19 cellular contexts compared by ENCODE assay signal in the genomic region with DNA sequence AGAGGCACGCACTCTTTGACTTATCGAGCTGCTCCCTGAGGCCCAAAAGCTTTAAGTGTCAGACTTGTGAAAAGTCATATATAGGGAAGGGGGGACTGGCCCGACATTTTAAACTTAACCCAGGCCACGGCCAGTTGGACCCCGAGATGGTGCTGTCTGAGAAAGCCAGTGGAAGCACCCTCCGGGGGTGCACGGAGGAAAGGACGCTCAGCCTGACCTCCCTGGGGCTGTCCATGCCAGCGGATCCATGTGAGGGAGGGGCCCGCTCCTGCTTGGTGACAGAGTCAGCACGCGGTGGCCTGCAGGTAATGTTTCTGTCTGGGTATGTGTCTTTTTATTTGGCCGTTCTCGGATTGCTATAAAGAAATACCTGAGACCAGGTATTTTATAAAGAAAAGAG. TPM values are rescaled to one million over a fixed set of nuclear protein-coding genes. Genes with fewer than 3 reads are reported as not detected.
DNase-seq lines count a peak whose midpoint lies in the region; ATAC-seq and TF ChIP-seq lines count a peak whose summit lies in the region.
"Had no signal": no experiment of that assay in that cellular context is flagged by ENCODE, and none has a peak within 500 bp of the region (broad histone marks: within the 10 kb centered on the region; RNA-seq: fewer than 3 reads in every experiment).

No MANE protein-coding gene starts in this region.

- H3K4me3 ChIP-seq in spleen = no peak overlapping the region
- H3K4me3 ChIP-seq: BLaER1, GM23248 had no signal

- peaks cover 0 to 19% (median 0%) of the 10 kb centered on the region in 6 donors for H3K4me1 ChIP-seq in spleen

- intact Hi-C loops in spleen (cut with DNase I; ENCODE audit: low total_unique reads) = no loop called here
- intact Hi-C loops in activated CD4-positive, alpha-beta memory T cell treated with anti-CD3 and anti-CD28 coated beads for 36 hours (cut with micrococcal nuclease) = no loop called here

- DNase-seq in activated naive CD4-positive, alpha-beta T cell treated with anti-CD3 and anti-CD28 coated beads, Interleukin-2, amount 50 U/mL, for 72 hours (ENCODE audit: low spot score in 2 of 2) = no peak
- DNase-seq in activated naive CD4-positive, alpha-beta T cell treated with anti-CD3 and anti-CD28 coated beads, Interleukin-2, amount 50 U/mL, for 16 hours = no peak
- DNase-seq in WTC11 (ENCODE audit: low spot score) (no peak), neural crest cell (ENCODE audit: low read depth, low spot score) (no peak), spleen (peak; percentile 51), T-helper 2 cell (no peak)
- no peak for DNase-seq in activated CD4-positive, alpha-beta memory T cell treated with anti-CD3 and anti-CD28 coated beads for 36 hours
- DNase-seq: Caco-2; CD4-positive, CD25-positive, alpha-beta regulatory T cell; CD8-positive, alpha-beta T cell; DMS153; DND-41; GM23248; H7; HCEC 1CT had no signal

- TF ChIP-seq POLR2A in spleen (IDR thresholded peaks at IDR 0.05) = no peak

- POLR2A ChIA-PET in WTC11 (lab: Charles Lee) = no interaction called here
- POLR2A ChIA-PET in activated CD4-positive, alpha-beta memory T cell treated with anti-CD3 and anti-CD28 coated beads for 36 hours (lab: Charles Lee) = no interaction called here

- H3K27ac ChIP-seq in spleen = no peak overlapping the region
- H3K27ac ChIP-seq: 22Rv1, BLaER1, C4-2B, GM23248 had no signal

- no peak overlapping the region for H3K4me3 Mint-ChIP-seq in WTC11
- peak overlapping the region; percentile 34 for H3K4me3 Mint-ChIP-seq in neural crest cell
- no peak overlapping the region for H3K4me3 Mint-ChIP-seq in activated CD4-positive, alpha-beta memory T cell treated with anti-CD3 and anti-CD28 coated beads for 36 hours
- H3K4me3 Mint-ChIP-seq: B cell; CD8-positive, alpha-beta T cell had no signal

- H3K36me3 ChIP-seq in spleen = peaks cover 0 to 31% (median 13%) of the 10 kb centered on the region in 6 donors

- TF ChIP-seq CTCF in WTC11 (IDR thresholded peaks at IDR 0.05) (no peak), neural crest cell (conservative IDR thresholded peaks at IDR 0.05) (no peak), spleen (IDR thresholded peaks at IDR 0.05 in 8 of 11, conservative IDR thresholded peaks at IDR 0.05 in 3 of 11) (no peak)

- CTCF ChIA-PET in WTC11 (lab: Charles Lee) = no interaction called here
- CTCF ChIA-PET in activated CD4-positive, alpha-beta memory T cell treated with anti-CD3 and anti-CD28 coated beads for 36 hours (lab: Charles Lee) = no interaction called here

- 91 to 97% (median 94%) methylated on average over 14 of the region's 14 CpGs for WGBS in spleen, 5 donors

- no peak for ATAC-seq in activated naive CD4-positive, alpha-beta T cell treated with anti-CD3 and anti-CD28 coated beads, Interleukin-2, amount 50 U/mL, for 72 hours
- ATAC-seq in WTC11 = no peak
- ATAC-seq: CD8-positive, alpha-beta T cell had no signal

- peaks cover 0 to 4% of the 10 kb centered on the region in 2 donors for H3K36me3 Mint-ChIP-seq in activated naive CD4-positive, alpha-beta T cell treated with anti-CD3 and anti-CD28 coated beads, Interleukin-2, amount 50 U/mL, for 72 hours
- H3K36me3 Mint-ChIP-seq in WTC11 = peaks cover 2% of the 10 kb centered on the region; the same call in 1 of the 2 replicates
- peaks cover 2% of the 10 kb centered on the region for H3K36me3 Mint-ChIP-seq in neural crest cell (ENCODE audit: low read depth)
- H3K36me3 Mint-ChIP-seq in activated CD4-positive, alpha-beta memory T cell treated with anti-CD3 and anti-CD28 coated beads for 36 hours = peaks cover 6% of the 10 kb centered on the region

- H3K27me3 Mint-ChIP-seq in WTC11 (ENCODE audit: low read depth) (no peaks in the 10 kb centered on the region; the same call in 1 of the 2 replicates), neural crest cell (ENCODE audit: low read depth) (no peaks in the 10 kb centered on the region)
- H3K27me3 Mint-ChIP-seq in activated CD4-positive, alpha-beta memory T cell treated with anti-CD3 and anti-CD28 coated beads for 36 hours = no peaks in the 10 kb centered on the region
- H3K27me3 Mint-ChIP-seq: B cell; CD4-positive, CD25-positive, alpha-beta regulatory T cell had no signal

- H3K9me3 Mint-ChIP-seq in activated naive CD4-positive, alpha-beta T cell treated with anti-CD3 and anti-CD28 coated beads, Interleukin-2, amount 50 U/mL, for 72 hours = no peaks in the 10 kb centered on the region
- H3K9me3 Mint-ChIP-seq in WTC11 (no peaks in the 10 kb centered on the region), neural crest cell (no peaks in the 10 kb centered on the region)
- H3K9me3 Mint-ChIP-seq in activated CD4-positive, alpha-beta memory T cell treated with anti-CD3 and anti-CD28 coated beads for 36 hours = no peaks in the 10 kb centered on the region
- H3K9me3 Mint-ChIP-seq: CD4-positive, CD25-positive, alpha-beta regulatory T cell; CD8-positive, alpha-beta T cell had no signal

- H3K4me1 Mint-ChIP-seq in WTC11 (0 out of 2 replicates have a peak, but pooled peaks cover 2% of the 10 kb centered on the region), neural crest cell (peaks cover 10% of the 10 kb centered on the region)
- H3K4me1 Mint-ChIP-seq in activated CD4-positive, alpha-beta memory T cell treated with anti-CD3 and anti-CD28 coated beads for 36 hours (ENCODE audit: low read depth) = peaks cover 3% of the 10 kb centered on the region

- no peaks in the 10 kb centered on the region for H3K9me3 ChIP-seq in spleen
- H3K9me3 ChIP-seq: BLaER1, Caco-2 had no signal

- H3K27me3 ChIP-seq in spleen (replicated peaks in 1 of 7) = no peaks in the 10 kb centered on the region
- H3K27me3 ChIP-seq: BLaER1 had no signal

- peak overlapping the region; percentile 45 to 55 for H3K27ac Mint-ChIP-seq in activated naive CD4-positive, alpha-beta T cell treated with anti-CD3 and anti-CD28 coated beads, Interleukin-2, amount 50 U/mL, for 72 hours
- H3K27ac Mint-ChIP-seq in WTC11 (0 out of 2 replicates have a peak overlapping the region, but pooled peaks have one; percentile 41), neural crest cell (ENCODE audit: unreplicated experiment) (no peak overlapping the region)
- no peak overlapping the region for H3K27ac Mint-ChIP-seq in activated CD4-positive, alpha-beta memory T cell treated with anti-CD3 and anti-CD28 coated beads for 36 hours
- H3K27ac Mint-ChIP-seq: B cell; CD4-positive, CD25-positive, alpha-beta regulatory T cell; CD8-positive, alpha-beta T cell had no signal

TF ChIP-seq in WTC11, 78 proteins besides CTCF, POLR2A, EP300 and RAD21 (continues in another document):
- no peak for TF ChIP-seq ZNF423 (CRISPR knock-in tag; IDR thresholded peaks at IDR 0.05)
- no peak for TF ChIP-seq CREB1 (CRISPR knock-in tag; IDR thresholded peaks at IDR 0.05)
- TF ChIP-seq OVOL2 (CRISPR knock-in tag; IDR thresholded peaks at IDR 0.05; ENCODE audit: borderline replicate concordance) = no peak

RNA-seq across cellular contexts. Expression of a gene that starts 7.0 kb away (rescaled TPM):
- 10 to 100 TPM in 1 of 2 donors, 1 to 10 TPM in 1; 6.3 to 19.8 TPM for total RNA-seq in activated naive CD4-positive, alpha-beta T cell treated with anti-CD3 and anti-CD28 coated beads, Interleukin-2, amount 50 U/mL, for 72 hours
- total RNA-seq in WTC11 (2021) = 15.1 to 16.6 TPM (median 15.2 TPM) in 3 replicates
- 15.9 and 16.1 TPM in 2 replicates for total RNA-seq in neural crest cell
- 10 to 100 TPM; 12.9 to 22.5 (median 17.2) TPM for total RNA-seq in spleen
- polyA plus RNA-seq in spleen = 10 to 100 TPM; 10.3 to 28.5 (median 18.6) TPM
- 10 to 100 TPM; 15.2 to 16.3 TPM for total RNA-seq in activated CD4-positive, alpha-beta memory T cell treated with anti-CD3 and anti-CD28 coated beads for 36 hours

RNA-seq across cellular contexts. Expression of a gene that starts 21.6 kb away (rescaled TPM):
- total RNA-seq in activated naive CD4-positive, alpha-beta T cell treated with anti-CD3 and anti-CD28 coated beads, Interleukin-2, amount 50 U/mL, for 72 hours = 1 to 10 TPM; 4.4 to 9.1 TPM
- total RNA-seq in WTC11 (2021) (2.0 to 2.7 TPM (median 2.6 TPM) in 3 replicates), neural crest cell (16.7 and 18.2 TPM in 2 replicates), spleen (10 to 100 TPM in 4 of 7 donors, 1 to 10 TPM in 3; 4.7 to 12.2 (median 10.2) TPM)
- polyA plus RNA-seq in spleen = 10 to 100 TPM in 1 of 3 donors, 1 to 10 TPM in 2; 4.1 to 11.7 (median 9.6) TPM
- total RNA-seq in activated CD4-positive, alpha-beta memory T cell treated with anti-CD3 and anti-CD28 coated beads for 36 hours = 1 to 10 TPM; 2.7 TPM

RNA-seq across cellular contexts. Expression of a gene that starts 36.1 kb away (rescaled TPM):
- total RNA-seq in activated naive CD4-positive, alpha-beta T cell treated with anti-CD3 and anti-CD28 coated beads, Interleukin-2, amount 50 U/mL, for 72 hours = 10 to 100 TPM; 42.6 to 42.8 TPM
- 38.3 to 43.8 TPM (median 39.5 TPM) in 3 replicates for total RNA-seq in WTC11 (2021)
- 35.5 and 37.3 TPM in 2 replicates for total RNA-seq in neural crest cell
- total RNA-seq in spleen = 10 to 100 TPM; 22.8 to 39.5 (median 29.3) TPM
- polyA plus RNA-seq in spleen = 10 to 100 TPM; 23.9 to 35.2 (median 28.8) TPM
- total RNA-seq in activated CD4-positive, alpha-beta memory T cell treated with anti-CD3 and anti-CD28 coated beads for 36 hours = 10 to 100 TPM; 50.5 to 51.2 TPM

RNA-seq across cellular contexts. Expression of a gene that starts 36.2 kb away (rescaled TPM):
- 1 to 10 TPM; 1.4 to 8.4 TPM for total RNA-seq in activated naive CD4-positive, alpha-beta T cell treated with anti-CD3 and anti-CD28 coated beads, Interleukin-2, amount 50 U/mL, for 72 hours
- 19.8 to 25.0 TPM (median 21.3 TPM) in 3 replicates for total RNA-seq in WTC11 (2021)
- total RNA-seq in neural crest cell = 27.0 and 28.3 TPM in 2 replicates
- 10 to 100 TPM; 23.7 to 46.6 (median 30.3) TPM for total RNA-seq in spleen
- 1 to 10 TPM; 1.1 to 5.0 (median 1.2) TPM for polyA plus RNA-seq in spleen
- 1 to 10 TPM; 6.2 to 7.0 TPM for total RNA-seq in activated CD4-positive, alpha-beta memory T cell treated with anti-CD3 and anti-CD28 coated beads for 36 hours

Comparison
In these comparisons a context has a peak if more than half of its experiments do, and no peak if none do; other contexts are left out.
1. H3K27ac Mint-ChIP-seq: peak in activated naive CD4-positive, alpha-beta T cell treated with anti-CD3 and anti-CD28 coated beads, Interleukin-2, amount 50 U/mL, for 72 hours (2 of 2) and WTC11 (single experiment); none in neural crest cell (single experiment) and activated CD4-positive, alpha-beta memory T cell treated with anti-CD3 and anti-CD28 coated beads for 36 hours (single experiment).